ENCODE assay signal across 16 cellular contexts in genomic region chr6:33490621-33491020, GRCh38.
"Had no signal": no experiment of that assay in that cellular context is flagged by ENCODE, and none has a peak within 500 bp of the region (broad histone marks: within the 10 kb centered on the region; RNA-seq: fewer than 3 reads in every experiment).

No MANE protein-coding gene starts in this region.

- H3K27ac ChIP-seq: colonic mucosa, pancreas, thyroid gland had no signal

- H3K4me3 Mint-ChIP-seq: activated CD4-positive, alpha-beta memory T cell treated with anti-CD3 and anti-CD28 coated beads, Interleukin-2, amount 10 ng/mL, durations not matched to agents 7 days and 5 days; activated T-cell treated with anti-CD3 and anti-CD28 coated beads, Interleukin-2, amount 50 U/mL, for 4 hours; naive B cell; stimulated activated naive B cell treated with anti-CD40 and anti-IgM and Interleukin-4, amounts not matched to agents 10 μg/mL and 1 μg/mL and 100 μg/mL, for 72 hours; T-helper 17 cell had no signal

- H3K4me1 Mint-ChIP-seq: stimulated activated naive B cell treated with anti-CD40 and anti-IgM and Interleukin-4, amounts not matched to agents 10 μg/mL and 1 μg/mL and 100 μg/mL, for 72 hours; T-helper 17 cell had no signal

- H3K9me3 ChIP-seq: colonic mucosa, pancreas, thyroid gland had no signal

- H3K27ac Mint-ChIP-seq: activated CD4-positive, alpha-beta memory T cell treated with anti-CD3 and anti-CD28 coated beads, Interleukin-2, amount 10 ng/mL, durations not matched to agents 7 days and 5 days; naive B cell; stimulated activated naive B cell treated with anti-CD40 and anti-IgM and Interleukin-4, amounts not matched to agents 10 μg/mL and 1 μg/mL and 100 μg/mL, for 72 hours; T-helper 17 cell had no signal

- H3K4me1 ChIP-seq: colonic mucosa, pancreas, thyroid gland had no signal

- H3K27me3 ChIP-seq: colonic mucosa, pancreas, thyroid gland had no signal

- H3K36me3 ChIP-seq: colonic mucosa, pancreas, thyroid gland had no signal

- H3K4me3 ChIP-seq: colonic mucosa, lung, pancreas, thyroid gland had no signal

- DNase-seq: activated CD4-positive, alpha-beta memory T cell treated with anti-CD3 and anti-CD28 coated beads, Interleukin-2, amount 10 ng/mL, durations not matched to agents 7 days and 5 days; activated CD4-positive, alpha-beta T cell treated with anti-CD3 and anti-CD28 coated beads for 4 hours; activated effector memory CD4-positive, alpha-beta T cell treated with Interleukin-2 at 50 U/mL for 16 hours; activated naive CD4-positive, alpha-beta T cell treated with anti-CD3 and anti-CD28 coated beads, Interleukin-2, amount 50 U/mL, for 16 hours; activated T-cell treated with anti-CD3 and anti-CD28 coated beads, Interleukin-2, amount 50 U/mL, for 4 hours; colonic mucosa; hippocampal formation; kidney glomerular epithelial cell; midbrain; naive B cell; pancreas; stimulated activated CD4-positive, alpha-beta T cell treated with anti-CD3 and anti-CD28 coated beads, Interleukin-2, amount 100 ng/mL, for 48 hours; stimulated activated naive B cell treated with anti-CD40 and anti-IgM and Interleukin-4, amounts not matched to agents 10 μg/mL and 1 μg/mL and 100 μg/mL, for 72 hours; T-helper 17 cell; thyroid gland had no signal

- ATAC-seq: activated T-cell treated with anti-CD3 and anti-CD28 coated beads, Interleukin-2, amount 50 U/mL, for 4 hours; pancreas; stimulated activated naive B cell treated with anti-CD40 and anti-IgM and Interleukin-4, amounts not matched to agents 10 μg/mL and 1 μg/mL and 100 μg/mL, for 72 hours; T-helper 17 cell had no signal

- H3K9me3 Mint-ChIP-seq: activated CD4-positive, alpha-beta memory T cell treated with anti-CD3 and anti-CD28 coated beads, Interleukin-2, amount 10 ng/mL, durations not matched to agents 7 days and 5 days; activated T-cell treated with anti-CD3 and anti-CD28 coated beads, Interleukin-2, amount 50 U/mL, for 4 hours; naive B cell; stimulated activated naive B cell treated with anti-CD40 and anti-IgM and Interleukin-4, amounts not matched to agents 10 μg/mL and 1 μg/mL and 100 μg/mL, for 72 hours had no signal

- H3K36me3 Mint-ChIP-seq: naive B cell; stimulated activated naive B cell treated with anti-CD40 and anti-IgM and Interleukin-4, amounts not matched to agents 10 μg/mL and 1 μg/mL and 100 μg/mL, for 72 hours had no signal
